29 cellular contexts compared by ENCODE assay signal in the genomic region with DNA sequence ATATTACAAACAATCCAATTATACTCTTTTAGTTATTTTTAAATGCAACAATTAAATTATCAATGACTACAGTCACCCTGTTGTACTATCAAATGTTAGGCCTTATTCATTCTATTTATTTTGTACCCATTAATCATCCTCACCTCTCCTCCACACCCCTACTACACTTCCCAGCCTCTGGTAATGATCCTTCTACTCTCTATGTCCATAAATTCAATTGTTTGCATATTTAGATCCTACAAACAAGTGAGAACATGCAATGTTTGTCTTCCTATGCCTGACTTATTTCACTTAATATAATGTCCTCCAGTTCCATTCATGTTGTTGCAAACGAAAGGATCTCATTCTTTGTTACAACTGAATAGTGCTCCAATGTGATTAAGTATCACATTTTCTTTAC.
"Had no signal": no experiment of that assay in that cellular context is flagged by ENCODE, and none has a peak within 500 bp of the region (broad histone marks: within the 10 kb centered on the region; RNA-seq: fewer than 3 reads in every experiment).

No MANE protein-coding gene starts in this region.

- ATAC-seq: left colon; left ventricle myocardium superior; lower lobe of right lung; naive thymus-derived CD8-positive, alpha-beta T cell; psoas muscle; right cardiac atrium; stimulated activated memory B cell treated with anti-CD40 and anti-IgM and Interleukin-4, amounts not matched to agents 10 μg/mL and 1 μg/mL and 100 μg/mL, for 72 hours; stimulated activated naive CD8-positive, alpha-beta T cell treated with anti-CD3 and anti-CD28 coated beads, Interleukin-15, Interleukin-2, amounts not matched to agents 100 U/mL and 50 U/mL, for 24 hours had no signal

- H3K4me3 Mint-ChIP-seq: dendritic cell treated with granulocyte-macrophage colony-stimulating factor and Interleukin-4, amounts not matched to agents 40 ng/mL and 50 ng/mL, for 4 days; endodermal cell; immature natural killer cell; naive thymus-derived CD8-positive, alpha-beta T cell; nephron progenitor cell; stimulated activated memory B cell treated with anti-CD40 and anti-IgM and Interleukin-4, amounts not matched to agents 10 μg/mL and 1 μg/mL and 100 μg/mL, for 72 hours had no signal

- H3K36me3 ChIP-seq: colonic mucosa, esophagus squamous epithelium, lower lobe of right lung, ovary, spleen, thoracic aorta, tibial nerve, upper lobe of left lung had no signal

- DNase-seq: colonic mucosa; effector CD8-positive, alpha-beta T cell; endodermal cell; erythroblast; esophagus squamous epithelium; hypothalamus; immature natural killer cell; islet precursor cell; kidney glomerular epithelial cell; left colon; left ventricle myocardium superior; lower lobe of right lung; naive thymus-derived CD8-positive, alpha-beta T cell; nephron progenitor cell; nucleus accumbens; ovary; posterior cingulate gyrus; psoas muscle; right cardiac atrium; spleen; stimulated activated CD4-positive, alpha-beta T cell treated with anti-CD3 and anti-CD28 coated beads, Interleukin-4, amount 100 ng/mL, for 4 hours; stimulated activated naive CD8-positive, alpha-beta T cell treated with anti-CD3 and anti-CD28 coated beads, Interleukin-15, Interleukin-2, amounts not matched to agents 100 U/mL and 50 U/mL, for 24 hours; substantia nigra; upper lobe of left lung had no signal

- H3K27ac ChIP-seq: colonic mucosa, esophagus squamous epithelium, lower lobe of right lung, ovary, psoas muscle, skin epidermis, spleen, thoracic aorta, tibial nerve, upper lobe of left lung had no signal

- H3K4me3 ChIP-seq: colonic mucosa, esophagus squamous epithelium, lower lobe of right lung, ovary, psoas muscle, skin epidermis, spleen, thoracic aorta, tibial nerve, upper lobe of left lung had no signal

- H3K9me3 ChIP-seq: colonic mucosa, esophagus squamous epithelium, lower lobe of right lung, ovary, psoas muscle, spleen, thoracic aorta, tibial nerve, upper lobe of left lung had no signal

- H3K27me3 Mint-ChIP-seq: dendritic cell treated with granulocyte-macrophage colony-stimulating factor and Interleukin-4, amounts not matched to agents 40 ng/mL and 50 ng/mL, for 4 days; naive thymus-derived CD8-positive, alpha-beta T cell; stimulated activated memory B cell treated with anti-CD40 and anti-IgM and Interleukin-4, amounts not matched to agents 10 μg/mL and 1 μg/mL and 100 μg/mL, for 72 hours had no signal

- H3K4me1 Mint-ChIP-seq: immature natural killer cell; naive thymus-derived CD8-positive, alpha-beta T cell; nephron progenitor cell; stimulated activated memory B cell treated with anti-CD40 and anti-IgM and Interleukin-4, amounts not matched to agents 10 μg/mL and 1 μg/mL and 100 μg/mL, for 72 hours had no signal

- H3K4me1 ChIP-seq: colonic mucosa, esophagus squamous epithelium, lower lobe of right lung, psoas muscle, spleen, tibial nerve, upper lobe of left lung had no signal

- H3K27me3 ChIP-seq: colonic mucosa, esophagus squamous epithelium, ovary, spleen, tibial nerve, upper lobe of left lung had no signal

- H3K27ac Mint-ChIP-seq: dendritic cell treated with granulocyte-macrophage colony-stimulating factor and Interleukin-4, amounts not matched to agents 40 ng/mL and 50 ng/mL, for 4 days; endodermal cell; immature natural killer cell; naive thymus-derived CD8-positive, alpha-beta T cell; nephron progenitor cell; stimulated activated memory B cell treated with anti-CD40 and anti-IgM and Interleukin-4, amounts not matched to agents 10 μg/mL and 1 μg/mL and 100 μg/mL, for 72 hours had no signal

- H3K36me3 Mint-ChIP-seq: immature natural killer cell; naive thymus-derived CD8-positive, alpha-beta T cell; stimulated activated memory B cell treated with anti-CD40 and anti-IgM and Interleukin-4, amounts not matched to agents 10 μg/mL and 1 μg/mL and 100 μg/mL, for 72 hours had no signal

- H3K9me3 Mint-ChIP-seq: endodermal cell, nephron progenitor cell had no signal
